2 cellular contexts compared by ENCODE assay signal in the genomic region with DNA sequence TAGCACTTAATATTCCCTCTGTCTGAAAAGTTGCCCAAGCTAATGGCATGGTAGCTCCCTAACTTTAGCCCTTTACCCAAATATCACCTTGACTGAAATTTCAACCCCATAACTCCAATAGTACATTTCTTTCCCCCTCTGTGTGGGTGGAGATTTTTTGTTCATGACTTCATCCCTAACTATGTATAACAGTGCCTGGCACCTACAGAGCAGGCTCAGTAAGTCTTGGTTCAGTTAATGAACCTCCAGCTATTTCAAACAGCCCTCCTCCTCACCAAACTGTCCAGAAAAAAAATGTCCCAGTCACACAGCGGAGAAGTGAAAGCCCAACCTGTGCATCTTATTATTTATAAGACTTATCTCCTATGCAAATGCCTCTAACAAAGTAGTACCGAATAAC.
TF ChIP-seq lines count a peak whose summit lies in the region.

No MANE protein-coding gene starts in this region.

TF ChIP-seq in HCT116, 20 proteins besides CTCF, POLR2A, EP300 and RAD21:
- TF ChIP-seq ZBTB33 (IDR thresholded peaks at IDR 0.05; ENCODE audit: extremely low read depth, insufficient replicate concordance, low read length), result no peak
- TF ChIP-seq TCF7L2 (IDR thresholded peaks at IDR 0.05; ENCODE audit: borderline replicate concordance, extremely low read depth, insufficient read depth, insufficient read length), result no peak
- TF ChIP-seq EGR1 (IDR thresholded peaks at IDR 0.05; ENCODE audit: low read depth), result peak; percentile 23; the same call in 1 of the 2 replicates
- no peak for TF ChIP-seq MAX (IDR thresholded peaks at IDR 0.05)
- TF ChIP-seq CEBPB (IDR thresholded peaks at IDR 0.05; ENCODE audit: low read depth), result no peak
- no peak for TF ChIP-seq JUND (IDR thresholded peaks at IDR 0.05)

TF ChIP-seq in HepG2, 621 proteins besides CTCF, POLR2A, EP300 and RAD21:
- no peak for TF ChIP-seq ZNF556 (CRISPR knock-in tag; IDR thresholded peaks at IDR 0.05; ENCODE audit: borderline replicate concordance)
- TF ChIP-seq ZNF570 (CRISPR knock-in tag; IDR thresholded peaks at IDR 0.05; ENCODE audit: borderline replicate concordance), result no peak
- TF ChIP-seq, protein P1, sequence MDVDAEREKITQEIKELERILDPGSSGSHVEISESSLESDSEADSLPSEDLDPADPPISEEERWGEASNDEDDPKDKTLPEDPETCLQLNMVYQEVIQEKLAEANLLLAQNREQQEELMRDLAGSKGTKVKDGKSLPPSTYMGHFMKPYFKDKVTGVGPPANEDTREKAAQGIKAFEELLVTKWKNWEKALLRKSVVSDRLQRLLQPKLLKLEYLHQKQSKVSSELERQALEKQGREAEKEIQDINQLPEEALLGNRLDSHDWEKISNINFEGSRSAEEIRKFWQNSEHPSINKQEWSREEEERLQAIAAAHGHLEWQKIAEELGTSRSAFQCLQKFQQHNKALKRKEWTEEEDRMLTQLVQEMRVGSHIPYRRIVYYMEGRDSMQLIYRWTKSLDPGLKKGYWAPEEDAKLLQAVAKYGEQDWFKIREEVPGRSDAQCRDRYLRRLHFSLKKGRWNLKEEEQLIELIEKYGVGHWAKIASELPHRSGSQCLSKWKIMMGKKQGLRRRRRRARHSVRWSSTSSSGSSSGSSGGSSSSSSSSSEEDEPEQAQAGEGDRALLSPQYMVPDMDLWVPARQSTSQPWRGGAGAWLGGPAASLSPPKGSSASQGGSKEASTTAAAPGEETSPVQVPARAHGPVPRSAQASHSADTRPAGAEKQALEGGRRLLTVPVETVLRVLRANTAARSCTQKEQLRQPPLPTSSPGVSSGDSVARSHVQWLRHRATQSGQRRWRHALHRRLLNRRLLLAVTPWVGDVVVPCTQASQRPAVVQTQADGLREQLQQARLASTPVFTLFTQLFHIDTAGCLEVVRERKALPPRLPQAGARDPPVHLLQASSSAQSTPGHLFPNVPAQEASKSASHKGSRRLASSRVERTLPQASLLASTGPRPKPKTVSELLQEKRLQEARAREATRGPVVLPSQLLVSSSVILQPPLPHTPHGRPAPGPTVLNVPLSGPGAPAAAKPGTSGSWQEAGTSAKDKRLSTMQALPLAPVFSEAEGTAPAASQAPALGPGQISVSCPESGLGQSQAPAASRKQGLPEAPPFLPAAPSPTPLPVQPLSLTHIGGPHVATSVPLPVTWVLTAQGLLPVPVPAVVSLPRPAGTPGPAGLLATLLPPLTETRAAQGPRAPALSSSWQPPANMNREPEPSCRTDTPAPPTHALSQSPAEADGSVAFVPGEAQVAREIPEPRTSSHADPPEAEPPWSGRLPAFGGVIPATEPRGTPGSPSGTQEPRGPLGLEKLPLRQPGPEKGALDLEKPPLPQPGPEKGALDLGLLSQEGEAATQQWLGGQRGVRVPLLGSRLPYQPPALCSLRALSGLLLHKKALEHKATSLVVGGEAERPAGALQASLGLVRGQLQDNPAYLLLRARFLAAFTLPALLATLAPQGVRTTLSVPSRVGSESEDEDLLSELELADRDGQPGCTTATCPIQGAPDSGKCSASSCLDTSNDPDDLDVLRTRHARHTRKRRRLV (CRISPR knock-in tag; IDR thresholded peaks at IDR 0.05), result no peak
- TF ChIP-seq, protein P2, sequence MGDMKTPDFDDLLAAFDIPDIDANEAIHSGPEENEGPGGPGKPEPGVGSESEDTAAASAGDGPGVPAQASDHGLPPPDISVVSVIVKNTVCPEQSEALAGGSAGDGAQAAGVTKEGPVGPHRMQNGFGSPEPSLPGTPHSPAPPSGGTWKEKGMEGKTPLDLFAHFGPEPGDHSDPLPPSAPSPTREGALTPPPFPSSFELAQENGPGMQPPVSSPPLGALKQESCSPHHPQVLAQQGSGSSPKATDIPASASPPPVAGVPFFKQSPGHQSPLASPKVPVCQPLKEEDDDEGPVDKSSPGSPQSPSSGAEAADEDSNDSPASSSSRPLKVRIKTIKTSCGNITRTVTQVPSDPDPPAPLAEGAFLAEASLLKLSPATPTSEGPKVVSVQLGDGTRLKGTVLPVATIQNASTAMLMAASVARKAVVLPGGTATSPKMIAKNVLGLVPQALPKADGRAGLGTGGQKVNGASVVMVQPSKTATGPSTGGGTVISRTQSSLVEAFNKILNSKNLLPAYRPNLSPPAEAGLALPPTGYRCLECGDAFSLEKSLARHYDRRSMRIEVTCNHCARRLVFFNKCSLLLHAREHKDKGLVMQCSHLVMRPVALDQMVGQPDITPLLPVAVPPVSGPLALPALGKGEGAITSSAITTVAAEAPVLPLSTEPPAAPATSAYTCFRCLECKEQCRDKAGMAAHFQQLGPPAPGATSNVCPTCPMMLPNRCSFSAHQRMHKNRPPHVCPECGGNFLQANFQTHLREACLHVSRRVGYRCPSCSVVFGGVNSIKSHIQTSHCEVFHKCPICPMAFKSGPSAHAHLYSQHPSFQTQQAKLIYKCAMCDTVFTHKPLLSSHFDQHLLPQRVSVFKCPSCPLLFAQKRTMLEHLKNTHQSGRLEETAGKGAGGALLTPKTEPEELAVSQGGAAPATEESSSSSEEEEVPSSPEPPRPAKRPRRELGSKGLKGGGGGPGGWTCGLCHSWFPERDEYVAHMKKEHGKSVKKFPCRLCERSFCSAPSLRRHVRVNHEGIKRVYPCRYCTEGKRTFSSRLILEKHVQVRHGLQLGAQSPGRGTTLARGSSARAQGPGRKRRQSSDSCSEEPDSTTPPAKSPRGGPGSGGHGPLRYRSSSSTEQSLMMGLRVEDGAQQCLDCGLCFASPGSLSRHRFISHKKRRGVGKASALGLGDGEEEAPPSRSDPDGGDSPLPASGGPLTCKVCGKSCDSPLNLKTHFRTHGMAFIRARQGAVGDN (CRISPR knock-in tag; IDR thresholded peaks at IDR 0.05), result no peak
- no peak for TF ChIP-seq ZSCAN21 (CRISPR knock-in tag; IDR thresholded peaks at IDR 0.05; ENCODE audit: borderline replicate concordance)
- no peak for TF ChIP-seq E2F1 (CRISPR knock-in tag; IDR thresholded peaks at IDR 0.05)
